Comparison of ENCODE assay signal across 29 cellular contexts in genomic region chr11:85893378-85893777, GRCh38. TPM values are rescaled to one million over a fixed set of nuclear protein-coding genes. Genes with fewer than 3 reads are reported as not detected.
"Had no signal": no experiment of that assay in that cellular context is flagged by ENCODE, and none has a peak within 500 bp of the region (broad histone marks: within the 10 kb centered on the region; RNA-seq: fewer than 3 reads in every experiment).

No MANE protein-coding gene starts in this region.

- FAIRE-seq: endometrium, kidney had no signal

- H3K4me3 ChIP-seq: body of pancreas, cardiac muscle cell, heart right ventricle, left lung, vagina had no signal

- ATAC-seq: activated naive CD8-positive, alpha-beta T cell treated with anti-CD3 and anti-CD28 coated beads, Interleukin-2, amount 50 U/mL, for 24 hours; activated T-cell treated with anti-CD3 and anti-CD28 coated beads, Interleukin-2, amount 50 U/mL, for 72 hours; body of pancreas; heart right ventricle; left lung; natural killer cell; stimulated activated naive B cell treated with anti-CD40 and anti-IgM and Interleukin-4, amounts not matched to agents 10 μg/mL and 1 μg/mL and 100 μg/mL, for 72 hours had no signal

- H3K4me1 ChIP-seq: body of pancreas, heart right ventricle, left lung, vagina had no signal

- H3K9me3 ChIP-seq: body of pancreas, heart right ventricle, left lung, vagina had no signal

- H3K27ac ChIP-seq: body of pancreas, cardiac muscle cell, heart right ventricle, left lung, vagina had no signal

- H3K36me3 ChIP-seq: cardiac muscle cell, heart right ventricle, left lung, vagina had no signal

- H3K27me3 ChIP-seq: body of pancreas, cardiac muscle cell, heart right ventricle, left lung, vagina had no signal

- DNase-seq: activated CD4-positive, alpha-beta memory T cell treated with anti-CD3 and anti-CD28 coated beads, Interleukin-2, amount 10 ng/mL, durations not matched to agents 7 days and 5 days; activated CD4-positive, alpha-beta T cell treated with anti-CD3 and anti-CD28 coated beads for 48 hours; activated CD4-positive, CD25-positive, alpha-beta regulatory T cell; activated effector memory CD4-positive, alpha-beta T cell treated with anti-CD3 and anti-CD28 coated beads, Interleukin-2, amount 50 U/mL, for 16 hours; activated naive CD4-positive, alpha-beta T cell treated with anti-CD3 and anti-CD28 coated beads, Interleukin-2, amount 50 U/mL, for 16 hours; activated naive CD8-positive, alpha-beta T cell treated with anti-CD3 and anti-CD28 coated beads, Interleukin-2, amount 50 U/mL, for 24 hours; activated T-cell treated with anti-CD3 and anti-CD28 coated beads, Interleukin-2, amount 50 U/mL, for 72 hours; anterior cingulate cortex; body of pancreas; foreskin fibroblast; heart right ventricle; kidney; left lung; midbrain; natural killer cell; nucleus accumbens; posterior cingulate gyrus; stimulated activated CD4-positive, alpha-beta T cell treated with anti-CD3 and anti-CD28 coated beads, Interleukin-2, amount 100 ng/mL, for 48 hours; stimulated activated CD8-positive, alpha-beta memory T cell treated with anti-CD3 and anti-CD28 coated beads, Interleukin-4, amount 100 ng/mL, for 48 hours; stimulated activated naive B cell treated with anti-CD40 and anti-IgM and Interleukin-4, amounts not matched to agents 10 μg/mL and 1 μg/mL and 100 μg/mL, for 72 hours; T1000 had no signal

RNA-seq across cellular contexts. Expression of gene CCDC83, which starts 38.2 kb away (rescaled TPM):
- total RNA-seq: activated CD4-positive, alpha-beta memory T cell treated with anti-CD3 and anti-CD28 coated beads, Interleukin-2, amount 10 ng/mL, durations not matched to agents 7 days and 5 days; activated T-cell treated with anti-CD3 and anti-CD28 coated beads, Interleukin-2, amount 50 U/mL, for 72 hours; body of pancreas; cardiac muscle cell; cerebellum; epithelial cell of proximal tubule; heart right ventricle; kidney; left lung; lung microvascular endothelial cell; temporal lobe; vagina had no signal
- polyA plus RNA-seq: cardiac muscle cell, fibroblast of lung, heart right ventricle had no signal
